In genomic region chr3:45191924-45192417, GRCh38 we compare ENCODE assay signal across 16 cellular contexts. TPM values are rescaled to one million over a fixed set of nuclear protein-coding genes. Genes with fewer than 3 reads are reported as not detected.
DNase-seq lines count a peak whose midpoint lies in the region; ATAC-seq, FAIRE-seq and TF ChIP-seq lines count a peak whose summit lies in the region.
"Had no signal": no experiment of that assay in that cellular context is flagged by ENCODE, and none has a peak within 500 bp of the region (broad histone marks: within the 10 kb centered on the region; RNA-seq: fewer than 3 reads in every experiment).

No MANE protein-coding gene starts in this region.

- WGBS in HepG2 (ENCODE audit: low lambda C conversion rate), result 0% methylated on average over 3 of the region's 3 CpGs
- WGBS in pancreas, 2 donors, result 52 to 59% methylated on average over 3 of the region's 3 CpGs
- WGBS in psoas muscle, 3 donors, result 59 to 68% (median 62%) methylated on average over 3 of the region's 3 CpGs

- no peaks in the 10 kb centered on the region for H4K20me1 ChIP-seq in HepG2 (ENCODE audit: insufficient read depth, low read length)

- H3K27me3 ChIP-seq in Caco-2 (replicated peaks; ENCODE audit: control insufficient read depth, insufficient read depth, low read length) (no peaks in the 10 kb centered on the region), HepG2 (ENCODE audit: control insufficient read depth in 1 of 2, insufficient read depth in 2 of 2, low read length in 2 of 2) (no peaks in the 10 kb centered on the region; a peak in 2 of 5 replicates), pancreas (no peaks in the 10 kb centered on the region), psoas muscle (ENCODE audit: insufficient read depth in 3 of 3, low read length in 2 of 3) (no peaks in the 10 kb centered on the region)

- in situ Hi-C loops in HepG2 (cut with HindIII; ENCODE audit: extremely low pct_ligation_motif_present, low pct_unique_long_range_greater_than_20kb), result no loop called here

- no peaks in the 10 kb centered on the region for H3K9me3 Mint-ChIP-seq in Caco-2 (ENCODE audit: unreplicated experiment)
- H3K9me3 Mint-ChIP-seq: HFFc6 had no signal

- peak; percentile 70 for FAIRE-seq in HepG2 (lab: Jason Lieb, UNC)
- FAIRE-seq in pancreas (lab: Jason Lieb, UNC), result no peak
- FAIRE-seq in RCC 7860 (lab: Jason Lieb, UNC), result no peak
- FAIRE-seq: GM12891 had no signal

- peak overlapping the region; percentile 83 for H3K4me2 ChIP-seq in HepG2 (ENCODE audit: low read depth, low read length)

- CTCF ChIA-PET in Caco-2 (lab: Charles Lee), result interaction anchor here (1.0 kb wide), 1 partner anchor 18 kb away, joined by 5 read pairs; no protein-coding TSS in a partner anchor
- CTCF ChIA-PET in HepG2 (lab: Yijun Ruan, JAX; ENCODE audit: low intra/inter-chr PET ratio, low total read pairs), result no interaction called here

- TF ChIP-seq CTCF in Caco-2 (IDR thresholded peaks at IDR 0.05; ENCODE audit: insufficient read depth in 1 of 2, low read depth in 1 of 2, low read length in 1 of 2, severe bottlenecking in 1 of 2, unreplicated experiment in 1 of 2) (no peak), HepG2 (CRISPR knock-in tag; IDR thresholded peaks at IDR 0.05) (no peak), pancreas (IDR thresholded peaks at IDR 0.05) (no peak), psoas muscle (IDR thresholded peaks at IDR 0.05) (no peak)

- no peak overlapping the region for H3K4me3 Mint-ChIP-seq in Caco-2 (ENCODE audit: unreplicated experiment)
- H3K4me3 Mint-ChIP-seq: HFFc6 had no signal

- no peaks in the 10 kb centered on the region for H3K79me2 ChIP-seq in HepG2 (ENCODE audit: insufficient read depth, low read length)

- H3K4me3 ChIP-seq in Caco-2 (ENCODE audit: low read depth, low read length) (no peak overlapping the region), HepG2 (replicated peaks in 1 of 3; ENCODE audit: insufficient read depth in 1 of 3, low read depth in 2 of 3, low read length in 3 of 3) (peak overlapping the region in 2 of 3 experiments; percentile 22 to 47; a peak in 3 of 6 replicates), pancreas (no peak overlapping the region), psoas muscle (no peak overlapping the region)

- ATAC-seq in HepG2, result peak; percentile 97
- ATAC-seq in pancreas, result peak in 3 of 4 donors; percentile 41 to 45 (median 42)
- no peak for ATAC-seq in psoas muscle

- TF ChIP-seq POLR2A in HepG2 (IDR thresholded peaks at IDR 0.05; ENCODE audit: insufficient read depth in 1 of 2, low read depth in 2 of 2, low read length in 2 of 2), result no peak

- POLR2A ChIA-PET in Caco-2 (lab: Charles Lee) (no interaction called here), HepG2 (lab: Yijun Ruan, JAX) (no interaction called here)

- H3K36me3 ChIP-seq in Caco-2 (ENCODE audit: control insufficient read depth, insufficient read depth, low read length), result no peaks in the 10 kb centered on the region
- no peaks in the 10 kb centered on the region for H3K36me3 ChIP-seq in HepG2 (replicated peaks in 1 of 2; ENCODE audit: control insufficient read depth in 1 of 2, insufficient read depth in 2 of 2, low read length in 2 of 2)
- no peaks in the 10 kb centered on the region for H3K36me3 ChIP-seq in pancreas
- no peaks in the 10 kb centered on the region for H3K36me3 ChIP-seq in psoas muscle (ENCODE audit: insufficient read depth in 1 of 2, low read depth in 1 of 2)

- TF ChIP-seq RAD21 in HepG2 (CRISPR knock-in tag; IDR thresholded peaks at IDR 0.05), result no peak

- intact Hi-C loops in Caco-2 (cut with micrococcal nuclease; ENCODE audit: unreplicated experiment), result no loop called here
- intact Hi-C loops in HepG2 (cut with micrococcal nuclease; ENCODE audit: unreplicated experiment), result no loop called here
- intact Hi-C loops in pancreas (cut with DNase I), result no loop called here
- intact Hi-C loops in psoas muscle (cut with DNase I), result no loop called here

- no peaks in the 10 kb centered on the region for H3K27me3 Mint-ChIP-seq in Caco-2 (ENCODE audit: insufficient read depth, unreplicated experiment)

- H3K36me3 Mint-ChIP-seq in Caco-2 (ENCODE audit: insufficient read depth, unreplicated experiment), result no peaks in the 10 kb centered on the region

- H2AFZ ChIP-seq in HepG2 (ENCODE audit: low read length), result no peak overlapping the region

- DNase-seq in Caco-2 (no peak), NCI-H82 (lab: John Stamatoyannopoulos, UW) (peak; percentile 83), HepG2 (ENCODE audit: low spot score) (peak; percentile 74), pancreas (no peak), RPMI8226 (no peak), RCC 7860 (ENCODE audit: low spot score) (no peak), psoas muscle (no peak)
- no peak for DNase-seq in activated CD4-positive, CD25-positive, alpha-beta regulatory T cell (lab: John Stamatoyannopoulos, UW)
- DNase-seq: C1 segment of cervical spinal cord, HFFc6, MM.1S, NCI-H1105, NCI-H187, NCI-H446, NCI-H748 treated with DMSO at 0.1 percent for 48 hours had no signal

- H3K27ac Mint-ChIP-seq in Caco-2 (ENCODE audit: unreplicated experiment), result peak overlapping the region; percentile 13
- H3K27ac Mint-ChIP-seq: HFFc6 had no signal

- BruUV-seq in Caco-2 (replicated peaks; lab: Mats Ljungman, UMichigan), result no TSS peak
- no TSS peak for BruUV-seq in HepG2 (replicated peaks; lab: Mats Ljungman, UMichigan)

- H3K4me1 ChIP-seq in Caco-2 (peaks cover 14% of the 10 kb centered on the region), HepG2 (ENCODE audit: insufficient read depth, low read length) (peaks cover 48% of the 10 kb centered on the region), pancreas (peaks cover 0 to 4% (median 0%) of the 10 kb centered on the region in 3 donors), psoas muscle (no peaks in the 10 kb centered on the region)

- H3K27ac ChIP-seq in HepG2 (ENCODE audit: extremely low read length, insufficient read depth, low read length) (peak overlapping the region; percentile 68), pancreas (no peak overlapping the region), psoas muscle (no peak overlapping the region)

- H3K9ac ChIP-seq in HepG2 (ENCODE audit: insufficient read depth, low read depth, low read length), result no peak overlapping the region

- H3K9me3 ChIP-seq in Caco-2 (no peaks in the 10 kb centered on the region), HepG2 (ENCODE audit: low read length) (no peaks in the 10 kb centered on the region), pancreas (no peaks in the 10 kb centered on the region), psoas muscle (no peaks in the 10 kb centered on the region)

- H3K4me1 Mint-ChIP-seq in Caco-2 (ENCODE audit: low read depth, unreplicated experiment), result peaks cover 15% of the 10 kb centered on the region

- TF ChIP-seq EP300 in HepG2 (IDR thresholded peaks at IDR 0.05; ENCODE audit: low read depth in 2 of 2, low read length in 2 of 2) (peak in 1 of 2 experiments; percentile 70; a peak in 1 of 4 replicates), HepG2 (CRISPR knock-in tag; IDR thresholded peaks at IDR 0.05; ENCODE audit: borderline replicate concordance) (no peak)

RNA-seq across cellular contexts. Expression of gene TMEM158, which starts 34.1 kb away (rescaled TPM):
- total RNA-seq in Caco-2 (2022) (0.70 and 0.82 TPM in 2 replicates), HepG2 (2016; rRNA removed; fragmentation: Illumina TruSeq; extraction: Trizol) (0.13 TPM in 1 of 2 replicates, not detected in the other), pancreas (1 to 10 TPM; 1.3 to 5.4 (median 2.1) TPM), psoas muscle (1 to 10 TPM; 1.4 to 6.5 (median 1.5) TPM)
- total RNA-seq in HepG2 (2016; cell fraction: cytosol; rRNA removed; fragmentation: Illumina TruSeq; extraction: Trizol; ENCODE audit: low read depth), result 0.18 and 0.20 TPM in 2 replicates
- 0.09 TPM in 1 of 2 replicates, not detected in the other for total RNA-seq in HepG2 (2016; cell fraction: insoluble cytoplasmic fraction; rRNA removed; fragmentation: Illumina TruSeq; extraction: Trizol)
- total RNA-seq in HepG2 (2016; cell fraction: membrane; rRNA removed; fragmentation: Illumina TruSeq; extraction: Trizol), result 0.38 and 0.59 TPM in 2 replicates
- total RNA-seq in HepG2 (2016; cell fraction: nucleus; rRNA removed; fragmentation: Illumina TruSeq; extraction: Trizol), result not detected in 2 replicates
- polyA plus RNA-seq in HepG2 (2011; rRNA removed) (not detected in 2 replicates), pancreas (1 to 10 TPM; 2.3 to 4.8 TPM), psoas muscle (10 to 100 TPM in 1 of 3 donors, 1 to 10 TPM in 1, under 1 TPM in 1; 0.48 to 15.7 (median 2.4) TPM)
- polyA plus RNA-seq in HepG2 (2011; cell fraction: cytosol; rRNA removed), result 0.04 TPM in 1 of 2 replicates, not detected in the other
- polyA plus RNA-seq in HepG2 (2011; cell fraction: nucleus; rRNA removed), result not detected in 2 replicates
- polyA plus RNA-seq in HepG2 (2012), result not detected in 2 replicates
- 0.44 and 0.54 TPM in 2 replicates for polyA plus RNA-seq in HepG2 (2016; cell fraction: cytosol; fragmentation: Illumina TruSeq; extraction: Trizol; ENCODE audit: low read depth)
- 0.12 and 0.17 TPM in 2 replicates for polyA plus RNA-seq in HepG2 (2016; cell fraction: insoluble cytoplasmic fraction; fragmentation: Illumina TruSeq; extraction: Trizol; ENCODE audit: low read depth)
- polyA plus RNA-seq in HepG2 (2016; cell fraction: membrane; fragmentation: Illumina TruSeq; extraction: Trizol; ENCODE audit: low read depth), result 0.19 and 0.43 TPM in 2 replicates
- polyA plus RNA-seq in HepG2 (2016; cell fraction: nucleus; fragmentation: Illumina TruSeq; extraction: Trizol; ENCODE audit: insufficient read depth, low read depth), result not detected in 2 replicates
- polyA minus RNA-seq in HepG2 (2011; rRNA and poly(A)+ RNA removed; ENCODE audit: low replicate concordance), result 0.65 TPM in 1 of 2 replicates, not detected in the other
- not detected in 2 replicates for polyA minus RNA-seq in HepG2 (2011; cell fraction: cytosol; rRNA and poly(A)+ RNA removed)
- polyA minus RNA-seq in HepG2 (2011; cell fraction: nucleus; rRNA and poly(A)+ RNA removed), result not detected in 2 replicates

RNA-seq across cellular contexts. Expression of gene CDCP1, which starts 45.8 kb away (rescaled TPM):
- 22.5 and 25.0 TPM in 2 replicates for total RNA-seq in Caco-2 (2022)
- 0.14 and 0.18 TPM in 2 replicates for total RNA-seq in HepG2 (2016; rRNA removed; fragmentation: Illumina TruSeq; extraction: Trizol)
- total RNA-seq in HepG2 (2016; cell fraction: cytosol; rRNA removed; fragmentation: Illumina TruSeq; extraction: Trizol; ENCODE audit: low read depth), result under 0.01 and 0.20 TPM in 2 replicates
- total RNA-seq in HepG2 (2016; cell fraction: insoluble cytoplasmic fraction; rRNA removed; fragmentation: Illumina TruSeq; extraction: Trizol), result 0.10 and 0.35 TPM in 2 replicates
- 0.21 and 0.28 TPM in 2 replicates for total RNA-seq in HepG2 (2016; cell fraction: membrane; rRNA removed; fragmentation: Illumina TruSeq; extraction: Trizol)
- 0.22 and 0.28 TPM in 2 replicates for total RNA-seq in HepG2 (2016; cell fraction: nucleus; rRNA removed; fragmentation: Illumina TruSeq; extraction: Trizol)
- polyA plus RNA-seq in HepG2 (2011; rRNA removed), result 0.11 and 0.16 TPM in 2 replicates
- 0.08 and 0.15 TPM in 2 replicates for polyA plus RNA-seq in HepG2 (2011; cell fraction: cytosol; rRNA removed)
- polyA plus RNA-seq in HepG2 (2011; cell fraction: nucleus; rRNA removed), result 0.03 and 0.08 TPM in 2 replicates
- 0.09 and 0.12 TPM in 2 replicates for polyA plus RNA-seq in HepG2 (2012)
- 0.03 and 0.06 TPM in 2 replicates for polyA plus RNA-seq in HepG2 (2016; cell fraction: cytosol; fragmentation: Illumina TruSeq; extraction: Trizol; ENCODE audit: low read depth)
- polyA plus RNA-seq in HepG2 (2016; cell fraction: insoluble cytoplasmic fraction; fragmentation: Illumina TruSeq; extraction: Trizol; ENCODE audit: low read depth), result 0.08 and 0.19 TPM in 2 replicates
- 0.07 and 0.12 TPM in 2 replicates for polyA plus RNA-seq in HepG2 (2016; cell fraction: membrane; fragmentation: Illumina TruSeq; extraction: Trizol; ENCODE audit: low read depth)
- 0.34 and 0.37 TPM in 2 replicates for polyA plus RNA-seq in HepG2 (2016; cell fraction: nucleus; fragmentation: Illumina TruSeq; extraction: Trizol; ENCODE audit: insufficient read depth, low read depth)
- polyA minus RNA-seq in HepG2 (2011; rRNA and poly(A)+ RNA removed; ENCODE audit: low replicate concordance), result 0.42 and 6.4 TPM in 2 replicates
- polyA minus RNA-seq in HepG2 (2011; cell fraction: cytosol; rRNA and poly(A)+ RNA removed), result 0.10 and 0.18 TPM in 2 replicates
- 0.12 and 0.13 TPM in 2 replicates for polyA minus RNA-seq in HepG2 (2011; cell fraction: nucleus; rRNA and poly(A)+ RNA removed)
- total RNA-seq in pancreas, result 10 to 100 TPM in 3 of 6 donors, 1 to 10 TPM in 3; 7.9 to 22.2 (median 10.3) TPM
- 1 to 10 TPM; 3.4 to 4.1 TPM for polyA plus RNA-seq in pancreas
- 1 to 10 TPM in 1 of 4 donors, under 1 TPM in 3; 0.24 to 1.4 (median 0.37) TPM for total RNA-seq in psoas muscle
- polyA plus RNA-seq in psoas muscle, result under 1 TPM; 0.01 to 0.65 (median 0.21) TPM

Comparison
In these comparisons a context has a peak if more than half of its experiments do, and no peak if none do; other contexts are left out.
1. DNase-seq: peak in NCI-H82 (single experiment) and HepG2 (single experiment); none in Caco-2 (0 of 2), pancreas (0 of 6), RPMI8226 (single experiment), RCC 7860 (single experiment), psoas muscle (0 of 2) and activated CD4-positive, CD25-positive, alpha-beta regulatory T cell (0 of 4).
2. H3K4me3 ChIP-seq: peak in HepG2 (2 of 3); none in Caco-2 (single experiment), pancreas (0 of 4) and psoas muscle (single experiment).
3. ATAC-seq: peak in HepG2 (single experiment) and pancreas (3 of 4); none in psoas muscle (0 of 4).